ENCODE assay signal across 1 cellular context in the genomic region with DNA sequence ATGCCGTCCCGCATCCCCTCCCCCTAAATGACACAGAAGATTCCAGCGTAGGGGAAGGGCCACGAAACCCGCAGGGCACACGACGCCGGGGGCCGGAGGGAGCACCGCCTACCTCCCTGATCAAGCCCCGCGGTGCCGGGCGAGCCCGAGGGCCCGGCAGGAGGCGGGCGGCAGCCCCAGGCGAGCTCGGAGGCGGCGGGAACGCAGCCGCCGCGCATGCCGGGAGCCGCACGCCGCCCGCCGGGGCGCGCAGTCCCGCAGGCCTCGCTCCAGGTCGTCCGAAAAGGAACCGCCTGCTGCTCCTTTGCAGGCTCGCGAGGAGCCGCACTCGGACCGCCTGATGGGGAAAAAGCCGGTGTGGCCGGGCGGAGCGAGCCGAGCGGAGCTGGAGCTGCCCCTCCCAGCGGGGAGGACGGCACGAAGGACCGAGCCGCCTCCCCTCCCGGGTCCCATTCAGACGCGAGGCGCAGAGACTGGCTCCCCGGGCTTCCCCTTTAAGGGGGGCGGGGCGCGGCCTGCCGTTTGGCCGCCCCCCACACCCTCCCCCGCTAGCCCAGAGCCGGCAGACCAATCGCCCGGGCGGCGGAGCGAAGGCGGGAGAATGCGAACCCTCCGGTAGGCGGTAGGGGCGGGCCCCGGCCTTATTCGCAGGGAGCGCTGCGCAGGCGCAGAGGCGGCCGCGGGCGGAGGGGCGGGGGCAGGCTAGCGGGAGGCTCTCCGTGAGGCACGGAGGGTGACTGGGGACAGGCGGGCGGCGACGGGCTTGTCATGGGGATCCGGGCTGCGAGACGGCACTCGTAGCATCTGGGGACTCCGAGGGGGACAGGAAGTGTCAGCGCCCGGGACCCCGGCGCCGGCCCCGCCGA.
A peak's percentile ranks its signal among the peaks of the same experiment; 100 is the strongest.
TF ChIP-seq lines count a peak whose summit lies in the region.

No MANE protein-coding gene starts in this region.

TF ChIP-seq in HepG2, 621 proteins besides CTCF, POLR2A, EP300 and RAD21 (continued from another document and continues in another):
- TF ChIP-seq KIAA2018 (CRISPR knock-in tag; IDR thresholded peaks at IDR 0.05; ENCODE audit: borderline replicate concordance), result no peak
- TF ChIP-seq, protein P1, sequence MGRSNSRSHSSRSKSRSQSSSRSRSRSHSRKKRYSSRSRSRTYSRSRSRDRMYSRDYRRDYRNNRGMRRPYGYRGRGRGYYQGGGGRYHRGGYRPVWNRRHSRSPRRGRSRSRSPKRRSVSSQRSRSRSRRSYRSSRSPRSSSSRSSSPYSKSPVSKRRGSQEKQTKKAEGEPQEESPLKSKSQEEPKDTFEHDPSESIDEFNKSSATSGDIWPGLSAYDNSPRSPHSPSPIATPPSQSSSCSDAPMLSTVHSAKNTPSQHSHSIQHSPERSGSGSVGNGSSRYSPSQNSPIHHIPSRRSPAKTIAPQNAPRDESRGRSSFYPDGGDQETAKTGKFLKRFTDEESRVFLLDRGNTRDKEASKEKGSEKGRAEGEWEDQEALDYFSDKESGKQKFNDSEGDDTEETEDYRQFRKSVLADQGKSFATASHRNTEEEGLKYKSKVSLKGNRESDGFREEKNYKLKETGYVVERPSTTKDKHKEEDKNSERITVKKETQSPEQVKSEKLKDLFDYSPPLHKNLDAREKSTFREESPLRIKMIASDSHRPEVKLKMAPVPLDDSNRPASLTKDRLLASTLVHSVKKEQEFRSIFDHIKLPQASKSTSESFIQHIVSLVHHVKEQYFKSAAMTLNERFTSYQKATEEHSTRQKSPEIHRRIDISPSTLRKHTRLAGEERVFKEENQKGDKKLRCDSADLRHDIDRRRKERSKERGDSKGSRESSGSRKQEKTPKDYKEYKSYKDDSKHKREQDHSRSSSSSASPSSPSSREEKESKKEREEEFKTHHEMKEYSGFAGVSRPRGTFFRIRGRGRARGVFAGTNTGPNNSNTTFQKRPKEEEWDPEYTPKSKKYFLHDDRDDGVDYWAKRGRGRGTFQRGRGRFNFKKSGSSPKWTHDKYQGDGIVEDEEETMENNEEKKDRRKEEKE (IDR thresholded peaks at IDR 0.05), result no peak
- TF ChIP-seq MEF2D (CRISPR knock-in tag; IDR thresholded peaks at IDR 0.05), result no peak
- TF ChIP-seq CC2D1A (CRISPR knock-in tag; IDR thresholded peaks at IDR 0.05), result no peak
- TF ChIP-seq, protein P2, sequence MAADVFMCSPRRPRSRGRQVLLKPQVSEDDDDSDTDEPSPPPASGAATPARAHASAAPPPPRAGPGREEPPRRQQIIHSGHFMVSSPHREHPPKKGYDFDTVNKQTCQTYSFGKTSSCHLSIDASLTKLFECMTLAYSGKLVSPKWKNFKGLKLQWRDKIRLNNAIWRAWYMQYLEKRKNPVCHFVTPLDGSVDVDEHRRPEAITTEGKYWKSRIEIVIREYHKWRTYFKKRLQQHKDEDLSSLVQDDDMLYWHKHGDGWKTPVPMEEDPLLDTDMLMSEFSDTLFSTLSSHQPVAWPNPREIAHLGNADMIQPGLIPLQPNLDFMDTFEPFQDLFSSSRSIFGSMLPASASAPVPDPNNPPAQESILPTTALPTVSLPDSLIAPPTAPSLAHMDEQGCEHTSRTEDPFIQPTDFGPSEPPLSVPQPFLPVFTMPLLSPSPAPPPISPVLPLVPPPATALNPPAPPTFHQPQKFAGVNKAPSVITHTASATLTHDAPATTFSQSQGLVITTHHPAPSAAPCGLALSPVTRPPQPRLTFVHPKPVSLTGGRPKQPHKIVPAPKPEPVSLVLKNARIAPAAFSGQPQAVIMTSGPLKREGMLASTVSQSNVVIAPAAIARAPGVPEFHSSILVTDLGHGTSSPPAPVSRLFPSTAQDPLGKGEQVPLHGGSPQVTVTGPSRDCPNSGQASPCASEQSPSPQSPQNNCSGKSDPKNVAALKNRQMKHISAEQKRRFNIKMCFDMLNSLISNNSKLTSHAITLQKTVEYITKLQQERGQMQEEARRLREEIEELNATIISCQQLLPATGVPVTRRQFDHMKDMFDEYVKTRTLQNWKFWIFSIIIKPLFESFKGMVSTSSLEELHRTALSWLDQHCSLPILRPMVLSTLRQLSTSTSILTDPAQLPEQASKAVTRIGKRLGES (CRISPR knock-in tag; IDR thresholded peaks at IDR 0.05; ENCODE audit: borderline replicate concordance), result no peak
- TF ChIP-seq, protein P3, sequence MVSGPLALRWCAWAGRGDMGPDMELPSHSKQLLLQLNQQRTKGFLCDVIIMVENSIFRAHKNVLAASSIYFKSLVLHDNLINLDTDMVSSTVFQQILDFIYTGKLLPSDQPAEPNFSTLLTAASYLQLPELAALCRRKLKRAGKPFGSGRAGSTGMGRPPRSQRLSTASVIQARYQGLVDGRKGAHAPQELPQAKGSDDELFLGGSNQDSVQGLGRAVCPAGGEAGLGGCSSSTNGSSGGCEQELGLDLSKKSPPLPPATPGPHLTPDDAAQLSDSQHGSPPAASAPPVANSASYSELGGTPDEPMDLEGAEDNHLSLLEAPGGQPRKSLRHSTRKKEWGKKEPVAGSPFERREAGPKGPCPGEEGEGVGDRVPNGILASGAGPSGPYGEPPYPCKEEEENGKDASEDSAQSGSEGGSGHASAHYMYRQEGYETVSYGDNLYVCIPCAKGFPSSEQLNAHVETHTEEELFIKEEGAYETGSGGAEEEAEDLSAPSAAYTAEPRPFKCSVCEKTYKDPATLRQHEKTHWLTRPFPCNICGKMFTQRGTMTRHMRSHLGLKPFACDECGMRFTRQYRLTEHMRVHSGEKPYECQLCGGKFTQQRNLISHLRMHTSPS (CRISPR knock-in tag; IDR thresholded peaks at IDR 0.05; ENCODE audit: low read depth), result no peak
- TF ChIP-seq ZFP37 (CRISPR knock-in tag; IDR thresholded peaks at IDR 0.05; ENCODE audit: borderline replicate concordance), result no peak; the same call in 1 of the 2 replicates
- peak; percentile 89 for TF ChIP-seq ZFY (CRISPR knock-in tag; IDR thresholded peaks at IDR 0.05)
- TF ChIP-seq ZNF550 (CRISPR knock-in tag; IDR thresholded peaks at IDR 0.05; ENCODE audit: borderline replicate concordance), result no peak
- TF ChIP-seq ZNF678 (CRISPR knock-in tag; IDR thresholded peaks at IDR 0.05), result no peak
- peak; percentile 20; the same call in 1 of the 2 replicates for TF ChIP-seq ZNF747 (CRISPR knock-in tag; IDR thresholded peaks at IDR 0.05; ENCODE audit: borderline replicate concordance)
- no peak for TF ChIP-seq FOSL1 (CRISPR knock-in tag; IDR thresholded peaks at IDR 0.05; ENCODE audit: borderline replicate concordance)
- TF ChIP-seq, protein P4, sequence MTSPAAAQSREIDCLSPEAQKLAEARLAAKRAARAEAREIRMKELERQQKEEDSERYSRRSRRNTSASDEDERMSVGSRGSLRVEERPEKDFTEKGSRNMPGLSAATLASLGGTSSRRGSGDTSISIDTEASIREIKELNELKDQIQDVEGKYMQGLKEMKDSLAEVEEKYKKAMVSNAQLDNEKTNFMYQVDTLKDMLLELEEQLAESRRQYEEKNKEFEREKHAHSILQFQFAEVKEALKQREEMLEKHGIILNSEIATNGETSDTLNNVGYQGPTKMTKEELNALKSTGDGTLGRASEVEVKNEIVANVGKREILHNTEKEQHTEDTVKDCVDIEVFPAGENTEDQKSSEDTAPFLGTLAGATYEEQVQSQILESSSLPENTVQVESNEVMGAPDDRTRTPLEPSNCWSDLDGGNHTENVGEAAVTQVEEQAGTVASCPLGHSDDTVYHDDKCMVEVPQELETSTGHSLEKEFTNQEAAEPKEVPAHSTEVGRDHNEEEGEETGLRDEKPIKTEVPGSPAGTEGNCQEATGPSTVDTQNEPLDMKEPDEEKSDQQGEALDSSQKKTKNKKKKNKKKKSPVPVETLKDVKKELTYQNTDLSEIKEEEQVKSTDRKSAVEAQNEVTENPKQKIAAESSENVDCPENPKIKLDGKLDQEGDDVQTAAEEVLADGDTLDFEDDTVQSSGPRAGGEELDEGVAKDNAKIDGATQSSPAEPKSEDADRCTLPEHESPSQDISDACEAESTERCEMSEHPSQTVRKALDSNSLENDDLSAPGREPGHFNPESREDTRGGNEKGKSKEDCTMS (CRISPR knock-in tag; conservative IDR thresholded peaks at IDR 0.05), result no peak
- no peak; the same call in 1 of the 2 replicates for TF ChIP-seq ZHX1 (CRISPR knock-in tag; IDR thresholded peaks at IDR 0.05; ENCODE audit: low read depth)
- TF ChIP-seq KAT2B (IDR thresholded peaks at IDR 0.05; ENCODE audit: borderline replicate concordance, low read depth, low read length), result no peak
- TF ChIP-seq KMT2B (CRISPR knock-in tag; IDR thresholded peaks at IDR 0.05), result peak; percentile 78
- peak; percentile 78; the same call in 1 of the 2 replicates for TF ChIP-seq THAP8 (CRISPR knock-in tag; IDR thresholded peaks at IDR 0.05; ENCODE audit: borderline replicate concordance)
- TF ChIP-seq TCF12 (IDR thresholded peaks at IDR 0.05), result no peak
- no peak; the same call in 1 of the 2 replicates for TF ChIP-seq TCF12 (CRISPR knock-in tag; IDR thresholded peaks at IDR 0.05)
- no peak for TF ChIP-seq MAFK (conservative IDR thresholded peaks at IDR 0.05 in 1 of 2, IDR thresholded peaks at IDR 0.05 in 1 of 2; ENCODE audit: low read length in 2 of 2)
- TF ChIP-seq RORA (CRISPR knock-in tag; IDR thresholded peaks at IDR 0.05), result no peak
- peak; percentile 73 for TF ChIP-seq RBM39 (IDR thresholded peaks at IDR 0.05; ENCODE audit: low read depth, low read length, poor library complexity, severe bottlenecking)
- TF ChIP-seq FOXC1 (CRISPR knock-in tag; IDR thresholded peaks at IDR 0.05; ENCODE audit: borderline replicate concordance), result peak; percentile 82; the same call in 1 of the 2 replicates
- TF ChIP-seq ZNF709 (CRISPR knock-in tag; IDR thresholded peaks at IDR 0.05), result peak; percentile 93
